ENCODE assay signal across 1 cellular context in genomic region chr10:11757820-11758463, GRCh38.
TF ChIP-seq lines count a peak whose summit lies in the region.

No MANE protein-coding gene starts in this region.

TF ChIP-seq in HEK293, 187 proteins besides CTCF, POLR2A, EP300 and RAD21 (continued from another document):
- TF ChIP-seq ZNF830 (tag by site-specific recombination; IDR thresholded peaks at IDR 0.05; ENCODE audit: low read depth), result no peak
- TF ChIP-seq ZNF529 (tag by site-specific recombination; IDR thresholded peaks at IDR 0.05; ENCODE audit: insufficient replicate concordance), result no peak
- TF ChIP-seq ZBTB20 (tag by site-specific recombination; IDR thresholded peaks at IDR 0.05), result peak; percentile 29; the same call in 1 of the 2 replicates
- TF ChIP-seq GFI1B (tag by site-specific recombination; IDR thresholded peaks at IDR 0.05), result no peak
- no peak for TF ChIP-seq REST (tag by site-specific recombination; IDR thresholded peaks at IDR 0.05)
- TF ChIP-seq ZNF600 (tag by site-specific recombination; IDR thresholded peaks at IDR 0.05), result peak; percentile 37
- TF ChIP-seq ZNF335 (tag by site-specific recombination; conservative IDR thresholded peaks at IDR 0.05), result 0 out of 2 replicates have a peak, but pooled peaks have one; percentile 32
- TF ChIP-seq MEIS1 (CRISPR knock-in tag; IDR thresholded peaks at IDR 0.05; ENCODE audit: borderline replicate concordance), result no peak
- TF ChIP-seq ZNF501 (tag by site-specific recombination; IDR thresholded peaks at IDR 0.05), result peak; percentile 83; the same call in 1 of the 2 replicates
- no peak for TF ChIP-seq IKZF3 (tag by site-specific recombination; IDR thresholded peaks at IDR 0.05)
- peak; percentile 4; the same call in 1 of the 2 replicates for TF ChIP-seq ZNF660 (tag by site-specific recombination; IDR thresholded peaks at IDR 0.05)
- TF ChIP-seq ZBTB26 (tag by site-specific recombination; optimal IDR thresholded peaks at IDR 0.05), result no peak
- no peak for TF ChIP-seq ZNF148 (tag by site-specific recombination; IDR thresholded peaks at IDR 0.05; ENCODE audit: borderline replicate concordance)
